In the genomic region with DNA sequence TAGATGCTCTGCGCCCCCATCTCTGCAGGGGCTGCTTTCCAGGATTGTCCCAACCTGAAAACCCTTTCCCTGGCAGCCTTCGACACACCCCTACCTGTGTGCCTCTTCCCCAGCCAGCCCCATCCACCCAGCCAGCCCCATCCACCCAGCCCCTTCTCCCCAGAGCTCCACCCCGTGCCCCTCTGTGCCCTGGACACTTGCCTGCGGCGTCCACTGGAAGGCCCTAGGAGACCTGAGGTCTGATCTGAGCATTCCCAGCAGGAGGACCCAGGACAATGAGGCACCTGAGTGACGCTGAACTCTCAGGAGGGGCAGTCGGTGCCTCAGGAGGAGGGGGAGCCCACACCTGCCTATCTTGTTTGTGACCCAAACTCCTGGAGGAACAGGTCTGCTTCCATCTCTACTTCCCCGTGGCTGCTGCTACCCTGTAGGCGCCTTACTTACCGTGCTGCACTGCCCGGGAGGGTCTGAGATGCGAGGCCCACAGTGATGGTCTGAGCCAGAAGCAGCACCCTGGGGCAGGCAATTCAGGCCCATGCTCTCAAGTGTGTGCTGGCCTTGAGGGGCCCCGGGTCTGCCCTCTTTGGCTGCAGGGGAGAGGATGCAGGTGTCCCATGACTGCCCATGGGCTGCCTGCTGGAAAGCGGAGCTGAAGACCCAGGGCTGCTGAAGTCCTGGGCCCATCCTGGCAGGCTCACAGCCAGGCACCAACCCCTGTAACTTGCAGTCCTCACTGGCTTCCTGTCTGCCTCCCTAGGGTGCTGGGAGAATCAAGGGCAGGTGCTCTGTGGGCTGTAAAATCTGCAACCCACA, we compare ENCODE assay signal across 22 cellular contexts. TPM values are rescaled to one million over a fixed set of nuclear protein-coding genes. Genes with fewer than 3 reads are reported as not detected.
A peak's percentile ranks its signal among the peaks of the same experiment; 100 is the strongest.
DNase-seq lines count a peak whose midpoint lies in the region; ATAC-seq and TF ChIP-seq lines count a peak whose summit lies in the region.
"Had no signal": no experiment of that assay in that cellular context is flagged by ENCODE, and none has a peak within 500 bp of the region (broad histone marks: within the 10 kb centered on the region; RNA-seq: fewer than 3 reads in every experiment).

No MANE protein-coding gene starts in this region.

- H3K36me3 Mint-ChIP-seq in dendritic cell treated with granulocyte-macrophage colony-stimulating factor and Interleukin-4, amounts not matched to agents 40 ng/mL and 50 ng/mL, for 4 days (ENCODE audit: low read depth), result peaks cover 98% of the 10 kb centered on the region

- H3K27ac Mint-ChIP-seq in dendritic cell treated with granulocyte-macrophage colony-stimulating factor and Interleukin-4, amounts not matched to agents 40 ng/mL and 50 ng/mL, for 4 days, result peak overlapping the region; percentile 62
- H3K27ac Mint-ChIP-seq: T-cell had no signal

- H3K27ac ChIP-seq in HEK293 (ENCODE audit: extremely low read depth, low read depth, low read length), result no peak overlapping the region

- no peak overlapping the region for H3K4me3 Mint-ChIP-seq in dendritic cell treated with granulocyte-macrophage colony-stimulating factor and Interleukin-4, amounts not matched to agents 40 ng/mL and 50 ng/mL, for 4 days
- H3K4me3 Mint-ChIP-seq: CD8-positive, alpha-beta T cell; central memory CD8-positive, alpha-beta T cell; stimulated activated naive CD8-positive, alpha-beta T cell treated with anti-CD3 and anti-CD28 coated beads, Interleukin-15, amount 100 ng/mL, for 72 hours; T-cell had no signal

- H3K4me3 ChIP-seq in HEK293 (ENCODE audit: low read depth, low read length), result no peak overlapping the region

- intact Hi-C loops in dendritic cell treated with granulocyte-macrophage colony-stimulating factor and Interleukin-4, amounts not matched to agents 40 ng/mL and 50 ng/mL, for 4 days (cut with micrococcal nuclease), result no loop called here
- intact Hi-C loops in posterior vena cava (cut with DNase I), result no loop called here

- no peaks in the 10 kb centered on the region for H3K9me3 ChIP-seq in HEK293 (ENCODE audit: control insufficient read depth, insufficient read depth, low read depth, low read length)

- H3K4me1 ChIP-seq in HEK293 (ENCODE audit: control insufficient read depth, insufficient read depth, low read length), result peaks cover 3% of the 10 kb centered on the region; the same call in 1 of the 2 replicates

- H3K4me1 Mint-ChIP-seq in dendritic cell treated with granulocyte-macrophage colony-stimulating factor and Interleukin-4, amounts not matched to agents 40 ng/mL and 50 ng/mL, for 4 days (ENCODE audit: low read depth), result peaks cover 50% of the 10 kb centered on the region

- peak; percentile 59 for DNase-seq in activated effector memory CD4-positive, alpha-beta T cell treated with anti-CD3 and anti-CD28 coated beads, Interleukin-2, amount 50 U/mL, for 16 hours
- no peak for DNase-seq in activated effector memory CD4-positive, alpha-beta T cell treated with Interleukin-2 at 50 U/mL for 16 hours
- peak; percentile 48 for DNase-seq in posterior vena cava (ENCODE audit: low spot score)
- no peak for DNase-seq in EL
- DNase-seq in nucleus accumbens (lab: John Stamatoyannopoulos, UW), result no peak
- DNase-seq: 8988T; activated CD4-positive, alpha-beta T cell treated with anti-CD3 and anti-CD28 coated beads, Interleukin-2, amount 50 U/mL, for 48 hours; activated CD8-positive, alpha-beta memory T cell treated with anti-CD3 and anti-CD28 coated beads, Interleukin-2, amount 50 U/mL, for 48 hours; CD8-positive, alpha-beta T cell; DMS 273 treated with DMSO at 0.1 percent for 48 hours; GOT3; NCI-H1105; NCI-H1930; NCI-H345; NCI-H748 treated with DMSO at 0.1 percent for 48 hours; RPMI8226; stimulated activated naive CD8-positive, alpha-beta T cell treated with anti-CD3 and anti-CD28 coated beads, Interleukin-15, amount 100 ng/mL, for 72 hours; T-cell had no signal

- CTCF ChIA-PET in HEK293 (lab: Yijun Ruan, JAX), result no interaction called here

- H3K9me3 Mint-ChIP-seq in dendritic cell treated with granulocyte-macrophage colony-stimulating factor and Interleukin-4, amounts not matched to agents 40 ng/mL and 50 ng/mL, for 4 days, result no peaks in the 10 kb centered on the region
- H3K9me3 Mint-ChIP-seq: CD8-positive, alpha-beta T cell; central memory CD8-positive, alpha-beta T cell; stimulated activated naive CD8-positive, alpha-beta T cell treated with anti-CD3 and anti-CD28 coated beads, Interleukin-15, amount 100 ng/mL, for 72 hours; T-cell had no signal

- no peaks in the 10 kb centered on the region for H3K27me3 Mint-ChIP-seq in dendritic cell treated with granulocyte-macrophage colony-stimulating factor and Interleukin-4, amounts not matched to agents 40 ng/mL and 50 ng/mL, for 4 days
- H3K27me3 Mint-ChIP-seq: central memory CD8-positive, alpha-beta T cell; stimulated activated naive CD8-positive, alpha-beta T cell treated with anti-CD3 and anti-CD28 coated beads, Interleukin-15, amount 100 ng/mL, for 72 hours; T-cell had no signal

- no peak for TF ChIP-seq CTCF in HEK293 (tag by site-specific recombination; IDR thresholded peaks at IDR 0.05)

- peaks cover 0 to 77% of the 10 kb centered on the region in 2 experiments; a peak in 2 of 3 replicates for H3K36me3 ChIP-seq in HEK293 (ENCODE audit: control insufficient read depth in 2 of 2, insufficient read depth in 1 of 2, low read length in 2 of 2)

- POLR2A ChIA-PET in HEK293 (lab: Yijun Ruan, JAX), result interaction anchor here (1.7 kb wide), 1 partner anchor 22 kb away, joined by 4 read pairs; no protein-coding TSS in a partner anchor

- ATAC-seq in GM19035 (IDR thresholded peaks at IDR 0.05; ENCODE audit: unreplicated experiment), result no peak
- ATAC-seq: CD8-positive, alpha-beta T cell; stimulated activated naive CD8-positive, alpha-beta T cell treated with anti-CD3 and anti-CD28 coated beads, Interleukin-15, amount 100 ng/mL, for 72 hours; T-cell had no signal

TF ChIP-seq in HEK293, 187 proteins besides CTCF, POLR2A, EP300 and RAD21:
- TF ChIP-seq, protein P1, sequence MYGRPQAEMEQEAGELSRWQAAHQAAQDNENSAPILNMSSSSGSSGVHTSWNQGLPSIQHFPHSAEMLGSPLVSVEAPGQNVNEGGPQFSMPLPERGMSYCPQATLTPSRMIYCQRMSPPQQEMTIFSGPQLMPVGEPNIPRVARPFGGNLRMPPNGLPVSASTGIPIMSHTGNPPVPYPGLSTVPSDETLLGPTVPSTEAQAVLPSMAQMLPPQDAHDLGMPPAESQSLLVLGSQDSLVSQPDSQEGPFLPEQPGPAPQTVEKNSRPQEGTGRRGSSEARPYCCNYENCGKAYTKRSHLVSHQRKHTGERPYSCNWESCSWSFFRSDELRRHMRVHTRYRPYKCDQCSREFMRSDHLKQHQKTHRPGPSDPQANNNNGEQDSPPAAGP (tag by site-specific recombination; IDR thresholded peaks at IDR 0.05), result no peak
- no peak for TF ChIP-seq FEZF1 (tag by site-specific recombination; IDR thresholded peaks at IDR 0.05)
- no peak for TF ChIP-seq KLF16 (tag by site-specific recombination; IDR thresholded peaks at IDR 0.05)
- no peak for TF ChIP-seq ZNF629 (tag by site-specific recombination; IDR thresholded peaks at IDR 0.05)
- TF ChIP-seq ZNF596 (tag by site-specific recombination; IDR thresholded peaks at IDR 0.05), result no peak
- TF ChIP-seq, protein P2, sequence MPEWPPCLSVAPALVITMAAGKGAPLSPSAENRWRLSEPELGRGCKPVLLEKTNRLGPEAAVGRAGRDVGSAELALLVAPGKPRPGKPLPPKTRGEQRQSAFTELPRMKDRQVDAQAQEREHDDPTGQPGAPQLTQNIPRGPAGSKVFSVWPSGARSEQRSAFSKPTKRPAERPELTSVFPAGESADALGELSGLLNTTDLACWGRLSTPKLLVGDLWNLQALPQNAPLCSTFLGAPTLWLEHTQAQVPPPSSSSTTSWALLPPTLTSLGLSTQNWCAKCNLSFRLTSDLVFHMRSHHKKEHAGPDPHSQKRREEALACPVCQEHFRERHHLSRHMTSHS (tag by site-specific recombination; IDR thresholded peaks at IDR 0.05), result no peak
- no peak for TF ChIP-seq ZNF843 (tag by site-specific recombination; IDR thresholded peaks at IDR 0.05)
- TF ChIP-seq ZNF184 (tag by site-specific recombination; IDR thresholded peaks at IDR 0.05), result no peak
- 0 out of 2 replicates have a peak, but pooled peaks have one; percentile 21 for TF ChIP-seq ZNF335 (tag by site-specific recombination; conservative IDR thresholded peaks at IDR 0.05)
- TF ChIP-seq ZIC2 (tag by site-specific recombination; IDR thresholded peaks at IDR 0.05), result peak; percentile 98
- no peak for TF ChIP-seq ZNF610 (tag by site-specific recombination; IDR thresholded peaks at IDR 0.05; ENCODE audit: borderline replicate concordance)

RNA-seq across cellular contexts. Expression of a gene that starts 4.9 kb away (rescaled TPM):
- 100 to 1,000 TPM in 1 of 2 donors, 10 to 100 TPM in 1; 97.9 to 147 TPM for total RNA-seq in posterior vena cava

Comparison
In these comparisons a context has a peak if more than half of its experiments do, and no peak if none do; other contexts are left out.
1. DNase-seq: peak in activated effector memory CD4-positive, alpha-beta T cell treated with anti-CD3 and anti-CD28 coated beads, Interleukin-2, amount 50 U/mL, for 16 hours (single experiment) and posterior vena cava (single experiment); none in activated effector memory CD4-positive, alpha-beta T cell treated with Interleukin-2 at 50 U/mL for 16 hours (single experiment), EL (single experiment) and nucleus accumbens (0 of 56).